1 cellular context compared by ENCODE assay signal in genomic region chr2:128303095-128303791, GRCh38.
TF ChIP-seq lines count a peak whose summit lies in the region.

No MANE protein-coding gene starts in this region.

TF ChIP-seq in GM23338, 12 proteins besides CTCF, POLR2A, EP300 and RAD21 (continued from another document):
- TF ChIP-seq STAT1 (IDR thresholded peaks at IDR 0.05; ENCODE audit: unreplicated experiment) (no peak), ZNF114 (CRISPR knock-in tag; IDR thresholded peaks at IDR 0.05) (no peak), ZNF331 (CRISPR knock-in tag; IDR thresholded peaks at IDR 0.05; ENCODE audit: low read depth) (no peak)
TF ChIP-seq in GM23338: peak in this region for 0.
